ENCODE assay signal across 8 cellular contexts in the genomic region with DNA sequence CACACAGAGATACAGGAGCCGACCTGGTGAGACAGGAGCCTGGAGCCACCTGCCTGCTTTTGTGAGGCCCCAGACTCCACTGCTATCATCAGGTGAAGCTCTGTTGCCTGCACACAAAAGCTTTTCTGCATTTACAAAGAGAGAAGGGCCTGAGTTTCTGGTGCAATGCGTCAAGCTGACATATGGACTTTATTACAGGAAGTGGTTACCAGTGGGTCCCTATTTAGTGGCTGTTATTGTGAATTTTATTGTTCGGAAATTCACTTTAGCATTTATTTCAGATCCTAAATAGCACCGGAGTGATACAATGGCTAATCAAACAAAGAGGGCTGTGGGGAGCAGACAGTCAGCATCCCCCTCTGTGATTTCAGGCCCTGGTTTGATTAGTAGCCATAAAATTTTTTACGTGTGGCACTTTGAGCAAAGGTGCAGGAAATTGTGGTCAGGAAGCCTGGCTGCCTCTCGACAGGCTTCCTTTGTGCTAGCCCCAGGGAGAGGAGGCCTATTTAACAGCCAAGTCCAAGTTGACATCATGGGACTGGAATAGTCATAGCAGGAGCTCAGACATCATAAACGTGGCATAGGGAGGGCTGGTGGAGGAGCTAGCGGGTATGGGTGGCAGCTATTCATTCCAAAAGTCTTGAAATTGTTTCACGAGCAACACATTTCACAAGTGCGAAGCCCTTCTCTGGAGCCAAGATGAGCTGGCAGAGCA. TPM values are rescaled to one million over a fixed set of nuclear protein-coding genes. Genes with fewer than 3 reads are reported as not detected.
A peak's percentile ranks its signal among the peaks of the same experiment; 100 is the strongest.
DNase-seq lines count a peak whose midpoint lies in the region; ATAC-seq and TF ChIP-seq lines count a peak whose summit lies in the region.

No MANE protein-coding gene starts in this region.

- WGBS in SK-N-SH (ENCODE audit: low lambda C conversion rate) = 70% methylated on average over 9 of the region's 10 CpGs

- H3K9ac ChIP-seq in SK-N-SH = peak overlapping the region; percentile 27; the same call in 1 of the 2 replicates
- no peak overlapping the region for H3K9ac ChIP-seq in rectal smooth muscle tissue (ENCODE audit: low read length)

- no peak overlapping the region for H3K4me3 ChIP-seq in SK-N-SH (ENCODE audit: low read depth in 2 of 2, low read length in 1 of 2)
- H3K4me3 ChIP-seq in effector memory CD4-positive, alpha-beta T cell (ENCODE audit: insufficient read depth, low read depth, low read length, poor library complexity, severe bottlenecking) = no peak overlapping the region
- no peak overlapping the region for H3K4me3 ChIP-seq in rectal smooth muscle tissue (ENCODE audit: low read length)

- no peaks in the 10 kb centered on the region for H3K9me3 ChIP-seq in SK-N-SH
- H3K9me3 ChIP-seq in effector memory CD4-positive, alpha-beta T cell (ENCODE audit: control insufficient read depth, low read length) = no peaks in the 10 kb centered on the region

- H3K79me2 ChIP-seq in SK-N-SH (ENCODE audit: insufficient read depth) = peaks cover 42% of the 10 kb centered on the region

- no peak for TF ChIP-seq CTCF in SK-N-SH (IDR thresholded peaks at IDR 0.05)

- H3K27ac ChIP-seq in SK-N-SH (ENCODE audit: low read depth in 2 of 2, low read length in 1 of 2) (peak overlapping the region; percentile 61 to 72), rectal smooth muscle tissue (ENCODE audit: low read depth, low read length) (peak overlapping the region; percentile 6)
- H3K27ac ChIP-seq in effector memory CD4-positive, alpha-beta T cell (ENCODE audit: insufficient read depth, low read length, poor library complexity, severe bottlenecking) = peak overlapping the region; percentile 42

- H3K4me1 ChIP-seq in SK-N-SH (ENCODE audit: control insufficient read depth in 1 of 2, insufficient read depth in 2 of 2, low read depth in 1 of 2, low read length in 1 of 2) = peaks cover 33 to 53% of the 10 kb centered on the region in 2 experiments
- H3K4me1 ChIP-seq in effector memory CD4-positive, alpha-beta T cell (ENCODE audit: control insufficient read depth, insufficient read depth, low read length, poor library complexity, severe bottlenecking) = peaks cover 24% of the 10 kb centered on the region
- H3K4me1 ChIP-seq in rectal smooth muscle tissue (ENCODE audit: control insufficient read depth, insufficient read depth, low read length) = peaks cover 8% of the 10 kb centered on the region

- TF ChIP-seq EP300 in Ishikawa (IDR thresholded peaks at IDR 0.05; ENCODE audit: borderline replicate concordance) (peak; percentile 65), SK-N-SH (IDR thresholded peaks at IDR 0.05; ENCODE audit: borderline replicate concordance in 1 of 2, low read depth in 1 of 2, low read length in 1 of 2) (0 out of 4 replicates have a peak, but pooled peaks of 1 of the 2 experiments have one; percentile 15)

- POLR2A ChIA-PET in SK-N-SH (lab: Yijun Ruan, JAX) = no interaction called here

- H3K27me3 ChIP-seq in SK-N-SH (ENCODE audit: insufficient read depth) = no peaks in the 10 kb centered on the region
- H3K27me3 ChIP-seq in effector memory CD4-positive, alpha-beta T cell (replicated peaks; ENCODE audit: control insufficient read depth, insufficient read depth, low read length, poor library complexity, severe bottlenecking) = no peaks in the 10 kb centered on the region
- no peaks in the 10 kb centered on the region for H3K27me3 ChIP-seq in rectal smooth muscle tissue (ENCODE audit: control insufficient read depth, insufficient read depth, low read length)

- TF ChIP-seq RAD21 in Ishikawa (IDR thresholded peaks at IDR 0.05; ENCODE audit: low read depth) (no peak), SK-N-SH (IDR thresholded peaks at IDR 0.05; ENCODE audit: low read length) (no peak)

- H3K36me3 ChIP-seq in SK-N-SH (replicated peaks in 1 of 2; ENCODE audit: control insufficient read depth in 1 of 2, insufficient read depth in 2 of 2, low read length in 1 of 2) (peaks cover 39 to 44% of the 10 kb centered on the region in 2 experiments), rectal smooth muscle tissue (ENCODE audit: control insufficient read depth, insufficient read depth, low read length) (no peaks in the 10 kb centered on the region)
- H3K36me3 ChIP-seq in effector memory CD4-positive, alpha-beta T cell (ENCODE audit: control insufficient read depth, insufficient read depth, low read length) = no peaks in the 10 kb centered on the region

- DNase-seq in COR-L47 (lab: John Stamatoyannopoulos, UW) (peak; percentile 62), SK-N-SH (no peak), retina (no peak), middle frontal gyrus (ENCODE audit: extremely low spot score, low spot score) (no peak)
- DNase-seq in effector memory CD4-positive, alpha-beta T cell = peak; percentile 8 to 28 (median 12)

- H3K9me2 ChIP-seq in SK-N-SH = no peaks in the 10 kb centered on the region

- H2AFZ ChIP-seq in SK-N-SH (ENCODE audit: low read depth) = no peak overlapping the region

- peaks cover 74% of the 10 kb centered on the region for H4K20me1 ChIP-seq in SK-N-SH (ENCODE audit: insufficient read depth)

- peaks cover 75% of the 10 kb centered on the region for H3F3A ChIP-seq in SK-N-SH (replicated peaks; ENCODE audit: insufficient read depth)

- H3K4me2 ChIP-seq in SK-N-SH = peak overlapping the region; percentile 22; the same call in 1 of the 2 replicates

- peak; percentile 68 for ATAC-seq in GM19452 (IDR thresholded peaks at IDR 0.05; ENCODE audit: unreplicated experiment)

- CTCF ChIA-PET in SK-N-SH (lab: Yijun Ruan, JAX) = interaction anchor here (1.0 to 2.1 kb wide), 4 partner anchors 21 to 86 kb away, joined by 4 to 10 read pairs (median 4); no protein-coding TSS in a partner anchor

TF ChIP-seq in Ishikawa, 13 proteins besides CTCF, POLR2A, EP300 and RAD21:
- 0 out of 2 replicates have a peak, but pooled peaks have one; percentile 20 for TF ChIP-seq NFIC (IDR thresholded peaks at IDR 0.05)
- TF ChIP-seq TCF12 (IDR thresholded peaks at IDR 0.05; ENCODE audit: low read depth) = peak; percentile 34; the same call in 1 of the 2 replicates
- TF ChIP-seq USF1 (IDR thresholded peaks at IDR 0.05) = no peak
- peak; percentile 22; the same call in 1 of the 2 replicates for TF ChIP-seq FOXM1 (IDR thresholded peaks at IDR 0.05; ENCODE audit: borderline replicate concordance, low read depth)

TF ChIP-seq in SK-N-SH, 30 proteins besides CTCF, POLR2A, EP300 and RAD21:
- no peak for TF ChIP-seq SMC3 (IDR thresholded peaks at IDR 0.05; ENCODE audit: low read depth, low read length)
- peak; percentile 34; the same call in 1 of the 2 replicates for TF ChIP-seq MAX (IDR thresholded peaks at IDR 0.05; ENCODE audit: low read depth)
- TF ChIP-seq FOSL2 (IDR thresholded peaks at IDR 0.05; ENCODE audit: borderline replicate concordance, low read depth) = peak; percentile 3; the same call in 1 of the 2 replicates
- TF ChIP-seq SIN3A (IDR thresholded peaks at IDR 0.05; ENCODE audit: borderline replicate concordance, low read depth, low read length) = peak; percentile 34; the same call in 1 of the 2 replicates
- TF ChIP-seq FOXM1 (IDR thresholded peaks at IDR 0.05; ENCODE audit: low read depth) = 0 out of 2 replicates have a peak, but pooled peaks have one; percentile 43
- TF ChIP-seq TCF12 (IDR thresholded peaks at IDR 0.05) = peak; percentile 28; the same call in 1 of the 2 replicates

RNA-seq across cellular contexts. Expression of gene TGFBI, which starts 8.4 kb away (rescaled TPM):
- polyA plus RNA-seq in SK-N-SH (2012; rRNA removed) = 2,247 and 2,678 TPM in 2 replicates
- 1,829 and 2,247 TPM in 2 replicates for polyA plus RNA-seq in SK-N-SH (2012; cell fraction: cytosol; rRNA removed)
- polyA plus RNA-seq in SK-N-SH (2012; cell fraction: nucleus; rRNA removed) = 2,574 and 3,187 TPM in 2 replicates

Comparison
In these comparisons a context has a peak if more than half of its experiments do, and no peak if none do; other contexts are left out.
1. DNase-seq: peak in COR-L47 (single experiment) and effector memory CD4-positive, alpha-beta T cell (3 of 3); none in SK-N-SH (single experiment), retina (single experiment) and middle frontal gyrus (single experiment).
2. H3K27ac ChIP-seq: peak in every context shown above with its lines; median percentile 66 in SK-N-SH; 42 in effector memory CD4-positive, alpha-beta T cell; 6 in rectal smooth muscle tissue.